25 cellular contexts compared by ENCODE assay signal in genomic region chr14:60197629-60198318, GRCh38. TPM values are rescaled to one million over a fixed set of nuclear protein-coding genes. Genes with fewer than 3 reads are reported as not detected.
DNase-seq lines count a peak whose midpoint lies in the region; ATAC-seq, FAIRE-seq and TF ChIP-seq lines count a peak whose summit lies in the region.
"Had no signal": no experiment of that assay in that cellular context is flagged by ENCODE, and none has a peak within 500 bp of the region (broad histone marks: within the 10 kb centered on the region; RNA-seq: fewer than 3 reads in every experiment).

No MANE protein-coding gene starts in this region.

- H3K27me3 Mint-ChIP-seq in H9 (ENCODE audit: low read depth): no peaks in the 10 kb centered on the region
- peaks cover 2% of the 10 kb centered on the region for H3K27me3 Mint-ChIP-seq in glutamatergic neuron (ENCODE audit: unreplicated experiment)
- H3K27me3 Mint-ChIP-seq in T-helper 17 cell: peaks cover 35% of the 10 kb centered on the region
- H3K27me3 Mint-ChIP-seq: activated naive CD8-positive, alpha-beta T cell treated with anti-CD3 and anti-CD28 coated beads, Interleukin-2, amount 10 ng/mL, durations not matched to agents 7 days and 5 days had no signal

- H2AK5ac ChIP-seq in H9 (ENCODE audit: insufficient read length, low read length) (no peak overlapping the region), H1 (ENCODE audit: low read depth, low read length) (no peak overlapping the region)

- FAIRE-seq in A549 (lab: Jason Lieb, UNC) (no peak), H1 (lab: Jason Lieb, UNC) (no peak)
- FAIRE-seq: H54 had no signal

- TF ChIP-seq POLR2A in A549 (IDR thresholded peaks at IDR 0.05; ENCODE audit: low read length): no peak
- TF ChIP-seq POLR2A in H1 (IDR thresholded peaks at IDR 0.05; ENCODE audit: control extremely low read depth in 1 of 2, low read depth in 2 of 2, low read length in 2 of 2): no peak

- POLR2A ChIA-PET in A549 (lab: Yijun Ruan, JAX): no interaction called here
- POLR2A ChIA-PET in H1 (lab: Charles Lee; ENCODE audit: partially characterized antibody): interaction anchor here (0.6 kb wide), 2 partner anchors 21 to 48 kb away, joined by 3 read pairs; no protein-coding TSS in a partner anchor

- H3K79me2 ChIP-seq in H9 (ENCODE audit: insufficient read depth, low read length) (no peaks in the 10 kb centered on the region), H1 (ENCODE audit: control insufficient read depth in 1 of 2, insufficient read depth in 2 of 2, low read length in 2 of 2) (no peaks in the 10 kb centered on the region)

- H3K14ac ChIP-seq in H9 (ENCODE audit: insufficient read depth, low read length) (peak overlapping the region; percentile 43; the same call in 1 of the 2 replicates), H1 (ENCODE audit: insufficient read length) (no peak overlapping the region)

- no peaks in the 10 kb centered on the region for H3K36me3 ChIP-seq in H1 (ENCODE audit: control insufficient read depth in 2 of 4, insufficient read depth in 4 of 4, low read length in 3 of 4)

- H3K79me1 ChIP-seq in H9 (ENCODE audit: insufficient read depth, low read depth, low read length, poor library complexity, severe bottlenecking): no peaks in the 10 kb centered on the region
- no peaks in the 10 kb centered on the region for H3K79me1 ChIP-seq in H1 (ENCODE audit: low read depth, low read length)

- no peaks in the 10 kb centered on the region for H3K27me3 ChIP-seq in H9 (ENCODE audit: insufficient read depth, low read length)
- no peaks in the 10 kb centered on the region for H3K27me3 ChIP-seq in H1 (replicated peaks in 1 of 4; ENCODE audit: control insufficient read depth in 3 of 4, extremely low read depth in 1 of 4, insufficient read depth in 3 of 4, low read length in 3 of 4)
- H3K27me3 ChIP-seq: testis had no signal

- H3K4me3 Mint-ChIP-seq in H9 (no peak overlapping the region), glutamatergic neuron (ENCODE audit: unreplicated experiment) (no peak overlapping the region), T-helper 17 cell (no peak overlapping the region)
- H3K4me3 Mint-ChIP-seq: activated CD8-positive, alpha-beta memory T cell treated with anti-CD3 and anti-CD28 coated beads, Interleukin-2, amount 10 ng/mL, durations not matched to agents 7 days and 5 days; activated naive CD8-positive, alpha-beta T cell treated with anti-CD3 and anti-CD28 coated beads, Interleukin-2, amount 10 ng/mL, durations not matched to agents 7 days and 5 days; activated T-helper 17 cell treated with anti-CD3 and anti-CD28 coated beads, Interleukin-2, amount 50 U/mL, for 72 hours; natural killer cell treated with Interleukin-12 subunit alpha and Interleukin-12 subunit beta and Interleukin-15 and Interleukin-18, amount 100 ng/mL, for 72 hours; stimulated activated memory B cell treated with anti-CD40 and anti-IgM and Interleukin-4, amounts not matched to agents 10 μg/mL and 1 μg/mL and 100 μg/mL, for 72 hours had no signal

- no peak overlapping the region for H3K56ac ChIP-seq in H9 (ENCODE audit: insufficient read length, low read depth, low read length)
- H3K56ac ChIP-seq in H1 (replicated peaks; ENCODE audit: insufficient read length, low read depth, low read length): no peak overlapping the region

- no peak overlapping the region for H2BK12ac ChIP-seq in H9 (ENCODE audit: insufficient read length, low read depth, low read length)
- H2BK12ac ChIP-seq in H1 (ENCODE audit: low read depth, low read length): no peak overlapping the region

- TF ChIP-seq CTCF in A549 (IDR thresholded peaks at IDR 0.05): no peak
- no peak for TF ChIP-seq CTCF in H9 (conservative IDR thresholded peaks at IDR 0.05)
- TF ChIP-seq CTCF in H1 (IDR thresholded peaks at IDR 0.05; ENCODE audit: control extremely low read depth in 1 of 3, insufficient read depth in 1 of 3, low read depth in 1 of 3, low read length in 3 of 3): no peak
- TF ChIP-seq CTCF in glutamatergic neuron (IDR thresholded peaks at IDR 0.05; ENCODE audit: partially characterized antibody, unreplicated experiment): no peak

- H3K9me3 Mint-ChIP-seq in H9 (peaks cover 4 to 12% of the 10 kb centered on the region in 2 experiments; a peak in 2 of 5 replicates), glutamatergic neuron (ENCODE audit: unreplicated experiment) (peaks cover 4% of the 10 kb centered on the region)

- no peak overlapping the region for H3T11ph ChIP-seq in H9 (ENCODE audit: low read length)

- H2BK120ac ChIP-seq in H9 (ENCODE audit: low read depth, low read length, poor library complexity, severe bottlenecking) (no peak overlapping the region), H1 (replicated peaks; ENCODE audit: low read depth, low read length) (no peak overlapping the region)

- H2BK20ac ChIP-seq in H9 (ENCODE audit: low read depth, low read length, poor library complexity, severe bottlenecking) (no peak overlapping the region), H1 (ENCODE audit: low read length) (no peak overlapping the region; the same call in 1 of the 2 replicates)

- no peak overlapping the region for H4K8ac ChIP-seq in H9 (replicated peaks; ENCODE audit: insufficient read length, low read depth, low read length)
- no peak overlapping the region for H4K8ac ChIP-seq in H1 (ENCODE audit: extremely low read depth, insufficient read depth, low read length)

- no peak overlapping the region for H4K5ac ChIP-seq in H9 (ENCODE audit: insufficient read length, low read depth, low read length)
- no peak overlapping the region for H4K5ac ChIP-seq in H1 (ENCODE audit: insufficient read length, low read depth, low read length)

- no peak for TF ChIP-seq RAD21 in A549 (conservative IDR thresholded peaks at IDR 0.05 in 1 of 2, IDR thresholded peaks at IDR 0.05 in 1 of 2)
- no peak for TF ChIP-seq RAD21 in H1 (IDR thresholded peaks at IDR 0.05 in 1 of 2, conservative IDR thresholded peaks at IDR 0.05 in 1 of 2; ENCODE audit: low read depth in 2 of 2, low read length in 2 of 2)

- H4K20me1 ChIP-seq in H9 (ENCODE audit: control insufficient read depth, insufficient read depth, insufficient read length) (no peaks in the 10 kb centered on the region), H1 (replicated peaks in 1 of 2; ENCODE audit: control insufficient read depth in 1 of 2, insufficient read depth in 2 of 2, low read length in 2 of 2) (no peaks in the 10 kb centered on the region)

- no peak overlapping the region for H2AFZ ChIP-seq in H9 (ENCODE audit: low read length)
- peak overlapping the region; percentile 77 for H2AFZ ChIP-seq in H1 (ENCODE audit: low read length)

- 0 out of 6 replicates have a peak, but pooled peaks of 1 of the 2 experiments have one; percentile 30 for ATAC-seq in A549
- no peak for ATAC-seq in T-helper 17 cell
- ATAC-seq: activated CD8-positive, alpha-beta memory T cell treated with anti-CD3 and anti-CD28 coated beads, Interleukin-2, amount 10 ng/mL, durations not matched to agents 7 days and 5 days; activated T-helper 17 cell treated with anti-CD3 and anti-CD28 coated beads, Interleukin-2, amount 50 U/mL, for 72 hours; left cardiac atrium; natural killer cell treated with Interleukin-12 subunit alpha and Interleukin-12 subunit beta and Interleukin-15 and Interleukin-18, amount 100 ng/mL, for 72 hours; Panc1; stimulated activated memory B cell treated with anti-CD40 and anti-IgM and Interleukin-4, amounts not matched to agents 10 μg/mL and 1 μg/mL and 100 μg/mL, for 72 hours had no signal

- H2BK5ac ChIP-seq in H9 (ENCODE audit: insufficient read length, low read length): no peak overlapping the region
- H2BK5ac ChIP-seq in H1 (ENCODE audit: low read depth, low read length): no peak overlapping the region

- no peaks in the 10 kb centered on the region; the same call in 2 of the 3 replicates for H3K9me3 ChIP-seq in A549
- no peaks in the 10 kb centered on the region for H3K9me3 ChIP-seq in H9 (ENCODE audit: control insufficient read depth, low read depth, low read length)
- H3K9me3 ChIP-seq in H1 (ENCODE audit: insufficient read depth in 2 of 2, low read depth in 1 of 2, low read length in 1 of 2): no peaks in the 10 kb centered on the region
- no peaks in the 10 kb centered on the region for H3K9me3 ChIP-seq in T-helper 17 cell (ENCODE audit: control insufficient read depth, low read length, poor library complexity, severe bottlenecking)
- H3K9me3 ChIP-seq: testis had no signal

- H3K27ac ChIP-seq in A549: no peak overlapping the region
- H3K27ac ChIP-seq in H9 (ENCODE audit: insufficient read length, low read depth, low read length): no peak overlapping the region
- H3K27ac ChIP-seq in H1 (ENCODE audit: low read depth, low read length): no peak overlapping the region
- H3K27ac ChIP-seq: C4-2B, SK-N-MC, testis had no signal

- TF ChIP-seq EP300 in A549 (IDR thresholded peaks at IDR 0.05) (no peak), H1 (IDR thresholded peaks at IDR 0.05; ENCODE audit: borderline replicate concordance in 1 of 2, low read depth in 2 of 2, low read length in 2 of 2) (no peak)

- CTCF ChIA-PET in A549 (lab: Yijun Ruan, JAX) (interaction anchor here (0.7 to 1.6 kb wide), 3 partner anchors 13 to 32 kb away, joined by 3 to 4 read pairs (median 3); partner anchors contain the start of gene DHRS7), H1 (lab: Charles Lee; ENCODE audit: partially characterized antibody) (interaction anchor here (0.7 to 5.6 kb wide), 5 partner anchors 13 to 233 kb away, joined by 3 to 29 read pairs (median 5); no protein-coding TSS in a partner anchor)

- H3K4me1 Mint-ChIP-seq in H9 (peaks cover 9 to 11% of the 10 kb centered on the region in 2 experiments), glutamatergic neuron (ENCODE audit: low read depth, unreplicated experiment) (no peaks in the 10 kb centered on the region), T-helper 17 cell (peaks cover 3% of the 10 kb centered on the region)
- H3K4me1 Mint-ChIP-seq: activated T-helper 17 cell treated with anti-CD3 and anti-CD28 coated beads, Interleukin-2, amount 50 U/mL, for 72 hours; stimulated activated memory B cell treated with anti-CD40 and anti-IgM and Interleukin-4, amounts not matched to agents 10 μg/mL and 1 μg/mL and 100 μg/mL, for 72 hours had no signal

- H3K36me3 Mint-ChIP-seq in H9 (ENCODE audit: insufficient read depth in 1 of 3, low read depth in 3 of 3) (0 out of 7 replicates have a peak, but pooled peaks cover 0 to 5% (median 0%) of the 10 kb centered on the region in 3 experiments), glutamatergic neuron (ENCODE audit: unreplicated experiment) (peaks cover 12% of the 10 kb centered on the region), T-helper 17 cell (ENCODE audit: low read depth) (no peaks in the 10 kb centered on the region)

- no peak overlapping the region for H3K9ac ChIP-seq in H9 (ENCODE audit: extremely low read depth, insufficient read length, low read length)
- H3K9ac ChIP-seq in H1 (replicated peaks in 1 of 4; ENCODE audit: extremely low read depth in 1 of 4, low read depth in 3 of 4, low read length in 3 of 4): peak overlapping the region in 1 of 4 experiments; percentile 6; a peak in 1 of 7 replicates

- H3K23me2 ChIP-seq in H9 (ENCODE audit: insufficient read length, low read depth, low read length, poor library complexity, severe bottlenecking) (no peaks in the 10 kb centered on the region), H1 (ENCODE audit: low read depth, low read length) (no peaks in the 10 kb centered on the region)

- H4K91ac ChIP-seq in H9 (ENCODE audit: insufficient read length, low read depth, low read length) (no peak overlapping the region), H1 (replicated peaks; ENCODE audit: insufficient read length, low read length) (no peak overlapping the region)

- H3K4ac ChIP-seq in H9 (ENCODE audit: low read depth, low read length) (no peak overlapping the region), H1 (replicated peaks; ENCODE audit: insufficient read length, low read depth, low read length) (no peak overlapping the region)

- H3K23ac ChIP-seq in H9 (ENCODE audit: insufficient read length, low read depth, low read length): no peak overlapping the region
- no peak overlapping the region for H3K23ac ChIP-seq in H1 (ENCODE audit: insufficient read length)

- DNase-seq in A549 (ENCODE audit: low read depth in 1 of 2, low spot score in 1 of 2) (no peak), H9 (no peak), OCI-M1 (lab: John Stamatoyannopoulos, UW) (peak; percentile 47), H1 (ENCODE audit: low read depth in 1 of 2, low spot score in 2 of 2) (no peak), glutamatergic neuron (no peak), HuH-7.5 (ENCODE audit: low spot score) (no peak), DMS79 (lab: John Stamatoyannopoulos, UW) (no peak), T-helper 17 cell (no peak)
- DNase-seq: ACHN; activated CD4-positive, alpha-beta T cell treated with anti-CD3 and anti-CD28 coated beads for 4 hours; activated CD8-positive, alpha-beta memory T cell treated with anti-CD3 and anti-CD28 coated beads, Interleukin-2, amount 10 ng/mL, durations not matched to agents 7 days and 5 days; activated naive CD8-positive, alpha-beta T cell treated with anti-CD3 and anti-CD28 coated beads, Interleukin-2, amount 10 ng/mL, durations not matched to agents 7 days and 5 days; effector memory CD4-positive, alpha-beta T cell; left cardiac atrium; NCI-H2171 treated with DMSO at 0.1 percent for 48 hours; NCI-H69; posterior cingulate gyrus; testis had no signal

- H3K18ac ChIP-seq in H9 (ENCODE audit: insufficient read length, low read depth, low read length) (no peak overlapping the region), H1 (ENCODE audit: extremely low read depth, low read length) (peak overlapping the region; percentile 4; the same call in 1 of the 2 replicates)

- H3K4me2 ChIP-seq in A549 (no peak overlapping the region), H9 (ENCODE audit: insufficient read depth, insufficient read length, low read length) (no peak overlapping the region), H1 (ENCODE audit: insufficient read depth in 1 of 2, low read depth in 2 of 2, low read length in 2 of 2) (no peak overlapping the region)

- no peak overlapping the region for H2BK15ac ChIP-seq in H9 (ENCODE audit: low read depth, low read length)
- 0 out of 2 replicates have a peak overlapping the region, but pooled peaks have one; percentile 75 for H2BK15ac ChIP-seq in H1 (ENCODE audit: low read length)

- H3K4me1 ChIP-seq in A549: no peaks in the 10 kb centered on the region
- no peaks in the 10 kb centered on the region for H3K4me1 ChIP-seq in H9 (ENCODE audit: insufficient read depth, low read length)
- H3K4me1 ChIP-seq in H1 (replicated peaks in 1 of 4; ENCODE audit: control insufficient read depth in 3 of 4, insufficient read depth in 4 of 4, low read length in 3 of 4): peaks cover 0 to 3% (median 1%) of the 10 kb centered on the region in 4 experiments; a peak in 3 of 7 replicates
- H3K4me1 ChIP-seq: testis had no signal

- H3K4me3 ChIP-seq in A549 (no peak overlapping the region), H1 (ENCODE audit: extremely low read depth in 1 of 4, insufficient read depth in 2 of 4, low read depth in 3 of 4, low read length in 4 of 4) (no peak overlapping the region)
- H3K4me3 ChIP-seq: SK-N-MC, testis had no signal

- no peak overlapping the region for H3K27ac Mint-ChIP-seq in H9
- no peak overlapping the region for H3K27ac Mint-ChIP-seq in glutamatergic neuron (ENCODE audit: unreplicated experiment)
- H3K27ac Mint-ChIP-seq in T-helper 17 cell: no peak overlapping the region
- H3K27ac Mint-ChIP-seq: activated CD8-positive, alpha-beta memory T cell treated with anti-CD3 and anti-CD28 coated beads, Interleukin-2, amount 10 ng/mL, durations not matched to agents 7 days and 5 days; activated naive CD8-positive, alpha-beta T cell treated with anti-CD3 and anti-CD28 coated beads, Interleukin-2, amount 10 ng/mL, durations not matched to agents 7 days and 5 days; activated T-helper 17 cell treated with anti-CD3 and anti-CD28 coated beads, Interleukin-2, amount 50 U/mL, for 72 hours; natural killer cell treated with Interleukin-12 subunit alpha and Interleukin-12 subunit beta and Interleukin-15 and Interleukin-18, amount 100 ng/mL, for 72 hours; stimulated activated memory B cell treated with anti-CD40 and anti-IgM and Interleukin-4, amounts not matched to agents 10 μg/mL and 1 μg/mL and 100 μg/mL, for 72 hours had no signal

- 17% methylated on average over 1 of the region's 1 CpG for WGBS in A549 (ENCODE audit: missing lambda C conversion rate)
- WGBS in H9 (ENCODE audit: extremely low coverage, insufficient read length, low lambda C conversion rate): no CpG with 5 or more reads among the region's 1 CpG
- WGBS in H1 (ENCODE audit: extremely low coverage in 1 of 2, insufficient coverage in 1 of 2, insufficient read length in 1 of 2, insufficient replicate concordance in 2 of 2, low coverage in 1 of 2, low lambda C conversion rate in 2 of 2, missing lambda C conversion rate in 1 of 2), 2 experiments: 73% methylated on average over 1 of the region's 1 CpG; no CpG with 5 or more reads in 1 of the 2 experiments

RNA-seq across cellular contexts. Expression of gene DHRS7, which starts 32.6 kb away (rescaled TPM):
- polyA plus RNA-seq in A549 (2011; rRNA removed) (74.4 and 97.5 TPM in 2 replicates), A549 (2017; fragmentation: RNase III; extraction: RNeasy Plus Mini Kit Qiagen cat#74134 plus additional on column Dnase treatment) (69.2 to 79.1 TPM (median 75.4 TPM) in 3 replicates), H1 (2011; rRNA removed) (10.8 and 23.9 TPM in 2 replicates)
- polyA plus RNA-seq in A549 (2012; cell fraction: cytosol; rRNA removed): 63.0 and 76.2 TPM in 2 replicates
- 54.3 and 55.2 TPM in 2 replicates for polyA plus RNA-seq in A549 (2012; cell fraction: nucleus; rRNA removed)
- 14.1 and 16.4 TPM in 2 replicates for polyA minus RNA-seq in A549 (2011; rRNA and poly(A)+ RNA removed)
- total RNA-seq in H9 (2021) (25.2 and 27.7 TPM in 2 replicates), glutamatergic neuron (ENCODE audit: unreplicated experiment) (74.8 TPM), T-helper 17 cell (10 to 100 TPM; 44.8 to 48.0 TPM)
- 26.1 and 27.5 TPM in 2 replicates for total RNA-seq in H1 (2021; fragmentation: NEBNext Ultra II Directional; extraction: Animal tissue kit (Norgen Biotek cat#: 25700))
- polyA plus RNA-seq in H1 (2011; cell fraction: cytosol; rRNA removed): 17.6 TPM
- polyA plus RNA-seq in H1 (2011; cell fraction: nucleus; rRNA removed): 17.3 TPM
- polyA plus RNA-seq in H1 (2012, experiment 1 of 2): 24.1 to 26.0 TPM (median 25.1 TPM) in 4 replicates
- polyA plus RNA-seq in H1 (2012, experiment 2 of 2): 4.8 TPM
- polyA plus RNA-seq in H1 (2013, experiment 1 of 2): 40.6 TPM
- 50.4 TPM for polyA plus RNA-seq in H1 (2013, experiment 2 of 2)
- polyA minus RNA-seq in H1 (2011; rRNA and poly(A)+ RNA removed): 7.5 and 7.8 TPM in 2 replicates
- 9.0 TPM for polyA minus RNA-seq in H1 (2011; cell fraction: cytosol; rRNA and poly(A)+ RNA removed)
- 10.7 TPM for polyA minus RNA-seq in H1 (2011; cell fraction: nucleus; rRNA and poly(A)+ RNA removed)

RNA-seq across cellular contexts. Expression of gene PPM1A, which starts 51.2 kb away (rescaled TPM):
- polyA plus RNA-seq in A549 (2011; rRNA removed) (58.3 and 76.6 TPM in 2 replicates), A549 (2017; fragmentation: RNase III; extraction: RNeasy Plus Mini Kit Qiagen cat#74134 plus additional on column Dnase treatment) (37.1 to 40.8 TPM (median 38.5 TPM) in 3 replicates), H1 (2011; rRNA removed) (6.6 and 14.0 TPM in 2 replicates)
- polyA plus RNA-seq in A549 (2012; cell fraction: cytosol; rRNA removed): 14.0 and 14.8 TPM in 2 replicates
- polyA plus RNA-seq in A549 (2012; cell fraction: nucleus; rRNA removed): 9.9 and 18.6 TPM in 2 replicates
- polyA minus RNA-seq in A549 (2011; rRNA and poly(A)+ RNA removed): 87.7 and 121 TPM in 2 replicates
- total RNA-seq in H9 (2021) (41.7 and 49.2 TPM in 2 replicates), glutamatergic neuron (ENCODE audit: unreplicated experiment) (62.2 TPM), T-helper 17 cell (100 to 1,000 TPM in 1 of 2 donors, 10 to 100 TPM in 1; 67.2 to 111 TPM)
- total RNA-seq in H1 (2021; fragmentation: NEBNext Ultra II Directional; extraction: Animal tissue kit (Norgen Biotek cat#: 25700)): 45.2 and 51.2 TPM in 2 replicates
- polyA plus RNA-seq in H1 (2011; cell fraction: cytosol; rRNA removed): 14.5 TPM
- 8.7 TPM for polyA plus RNA-seq in H1 (2011; cell fraction: nucleus; rRNA removed)
- 26.6 to 38.7 TPM (median 31.2 TPM) in 4 replicates for polyA plus RNA-seq in H1 (2012, experiment 1 of 2)
- polyA plus RNA-seq in H1 (2012, experiment 2 of 2): 7.8 TPM
- 26.5 TPM for polyA plus RNA-seq in H1 (2013, experiment 1 of 2)
- polyA plus RNA-seq in H1 (2013, experiment 2 of 2): 28.0 TPM
- 54.8 and 71.9 TPM in 2 replicates for polyA minus RNA-seq in H1 (2011; rRNA and poly(A)+ RNA removed)
- 20.6 TPM for polyA minus RNA-seq in H1 (2011; cell fraction: cytosol; rRNA and poly(A)+ RNA removed)
- 26.6 TPM for polyA minus RNA-seq in H1 (2011; cell fraction: nucleus; rRNA and poly(A)+ RNA removed)
